In the genomic region with DNA sequence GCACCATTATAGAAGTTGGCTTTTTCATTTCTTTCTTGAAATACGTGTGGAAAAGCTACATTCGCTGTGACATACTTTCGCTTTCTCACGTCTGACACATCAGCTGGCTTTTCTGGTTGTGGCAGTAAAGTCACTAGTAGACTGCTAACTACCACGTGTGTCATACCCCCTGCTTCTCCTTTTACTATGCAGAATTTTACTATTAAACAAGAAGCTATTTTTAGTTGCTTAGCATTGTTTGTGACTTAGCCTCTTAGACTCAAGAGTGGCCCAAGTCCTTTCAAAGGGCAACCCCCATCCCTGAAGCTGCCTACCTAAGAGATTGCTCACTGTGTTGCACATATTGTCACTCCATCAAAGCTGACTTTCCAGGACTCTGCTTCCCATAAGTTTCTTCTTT, we compare ENCODE assay signal across 9 cellular contexts. TPM values are rescaled to one million over a fixed set of nuclear protein-coding genes. Genes with fewer than 3 reads are reported as not detected.
DNase-seq lines count a peak whose midpoint lies in the region; ATAC-seq, FAIRE-seq and TF ChIP-seq lines count a peak whose summit lies in the region.
"Had no signal": no experiment of that assay in that cellular context is flagged by ENCODE, and none has a peak within 500 bp of the region (broad histone marks: within the 10 kb centered on the region; RNA-seq: fewer than 3 reads in every experiment).

No MANE protein-coding gene starts in this region.

- H3K4me2 ChIP-seq in GM12878 (ENCODE audit: control insufficient read depth, insufficient read depth): peak overlapping the region; percentile 86

- intact Hi-C loops in GM12878 (cut with micrococcal nuclease; ENCODE audit: unreplicated experiment): loop anchor here (10.0 kb wide), 1 partner anchor 554 kb away; no protein-coding TSS in a partner anchor

- no peak overlapping the region for H3K27ac Mint-ChIP-seq in chondrocyte (ENCODE audit: unreplicated experiment)

- BruUV-seq in GM12878 (replicated peaks; lab: Mats Ljungman, UMichigan): no TSS peak

- no peak for TF ChIP-seq POLR2A in Peyer's patch (IDR thresholded peaks at IDR 0.05)
- TF ChIP-seq POLR2A in GM12878 (IDR thresholded peaks at IDR 0.05; ENCODE audit: low read depth, low read length): no peak

- H3K4me1 ChIP-seq in Peyer's patch (no peaks in the 10 kb centered on the region), GM12878 (ENCODE audit: control insufficient read depth, insufficient read depth, low read length) (peaks cover under 1% of the 10 kb centered on the region), small intestine (ENCODE audit: control insufficient read depth in 2 of 2, insufficient read depth in 1 of 2, low read depth in 1 of 2, low read length in 1 of 2) (no peaks in the 10 kb centered on the region)

- H3K9me3 Mint-ChIP-seq in chondrocyte (ENCODE audit: low read depth): peaks cover 5% of the 10 kb centered on the region

- DNase-seq in Peyer's patch (peak in 1 of 3 donors; percentile 48), GM12878 (ENCODE audit: low read depth, low spot score) (no peak), small intestine (peak; percentile 52), T-helper 9 cell (no peak), NCI-H1930 (lab: John Stamatoyannopoulos, UW) (no peak), chondrocyte (ENCODE audit: low spot score) (no peak)

- H3K27me3 ChIP-seq in Peyer's patch (no peaks in the 10 kb centered on the region), GM12878 (replicated peaks in 1 of 2; ENCODE audit: control insufficient read depth in 2 of 2, insufficient read depth in 2 of 2, low read length in 1 of 2) (no peaks in the 10 kb centered on the region), small intestine (ENCODE audit: control insufficient read depth in 2 of 2, insufficient read depth in 2 of 2, low read length in 2 of 2) (no peaks in the 10 kb centered on the region)

- SMC1A ChIA-PET in GM12878 (lab: Charles Lee; ENCODE audit: uncharacterized antibody, unreplicated experiment): interaction anchor here (1.1 to 1.7 kb wide), 3 partner anchors 13 to 87 kb away, joined by 3 to 9 read pairs (median 4); no protein-coding TSS in a partner anchor

- no peak overlapping the region for H3K9ac ChIP-seq in GM12878 (ENCODE audit: control insufficient read depth, insufficient read depth, low read length)

- H3K9me3 ChIP-seq in Peyer's patch (no peaks in the 10 kb centered on the region), GM12878 (replicated peaks; ENCODE audit: control insufficient read depth, insufficient read depth, low read length) (no peaks in the 10 kb centered on the region), small intestine (ENCODE audit: control insufficient read depth, low read depth) (no peaks in the 10 kb centered on the region)

- CTCF ChIA-PET in GM12878 (lab: Yijun Ruan, JAX): interaction anchor here (0.8 to 1.2 kb wide), 2 partner anchors 24 to 118 kb away, joined by 3 to 4 read pairs; no protein-coding TSS in a partner anchor

- no peak for TF ChIP-seq EP300 in GM12878 (IDR thresholded peaks at IDR 0.05; ENCODE audit: borderline replicate concordance in 1 of 2, control insufficient read depth in 1 of 2, low read depth in 2 of 2, low read length in 2 of 2)

- H3K4me3 ChIP-seq in Peyer's patch: peak overlapping the region in 3 of 4 donors; percentile 3 to 9 (median 8)
- H3K4me3 ChIP-seq in GM12878: 0 out of 2 replicates have a peak overlapping the region, but pooled peaks have one; percentile 18
- no peak overlapping the region for H3K4me3 ChIP-seq in small intestine (ENCODE audit: low read depth in 1 of 2, low read length in 2 of 2)

- no peaks in the 10 kb centered on the region for H4K20me1 ChIP-seq in GM12878 (ENCODE audit: control insufficient read depth, insufficient read depth)

- H2AFZ ChIP-seq in GM12878 (ENCODE audit: control insufficient read depth, low read depth, low read length): peak overlapping the region; percentile 58

- no peak overlapping the region for H3K4me3 Mint-ChIP-seq in chondrocyte (ENCODE audit: unreplicated experiment)

- TF ChIP-seq CTCF in Peyer's patch (IDR thresholded peaks at IDR 0.05) (no peak), GM12878 (IDR thresholded peaks at IDR 0.05 in 2 of 3, conservative IDR thresholded peaks at IDR 0.05 in 1 of 3; ENCODE audit: control insufficient read depth in 2 of 3, extremely low read depth in 1 of 3, insufficient read depth in 1 of 3, low read depth in 3 of 3, low read length in 3 of 3) (no peak), chondrocyte (IDR thresholded peaks at IDR 0.05) (no peak)

- no peaks in the 10 kb centered on the region for H3K36me3 Mint-ChIP-seq in chondrocyte (ENCODE audit: low read depth)

- TF ChIP-seq RAD21 in GM12878 (IDR thresholded peaks at IDR 0.05; ENCODE audit: insufficient read depth, low read depth, low read length): no peak

- WGBS in GM12878 (ENCODE audit: insufficient coverage, insufficient replicate concordance, low lambda C conversion rate, missing lambda C conversion rate): 18% methylated on average over 5 of the region's 5 CpGs
- WGBS in small intestine, 3 donors: 19 to 37% (median 21%) methylated on average over 5 of the region's 5 CpGs

- H3K4me1 Mint-ChIP-seq in chondrocyte (ENCODE audit: low read depth): no peaks in the 10 kb centered on the region

- FAIRE-seq in GM12878 (lab: Jason Lieb, UNC) (no peak), small intestine (lab: Jason Lieb, UNC) (no peak)

- no peaks in the 10 kb centered on the region for H3K27me3 Mint-ChIP-seq in chondrocyte (ENCODE audit: low read depth)

- in situ Hi-C loops in GM12878 (cut with MboI): no loop called here

- RAD21 ChIA-PET in GM12878 (lab: Charles Lee; ENCODE audit: unreplicated experiment): no interaction called here

- H3K36me3 ChIP-seq in Peyer's patch (no peaks in the 10 kb centered on the region), GM12878 (ENCODE audit: control insufficient read depth in 2 of 2, insufficient read depth in 2 of 2, low read length in 1 of 2) (no peaks in the 10 kb centered on the region), small intestine (ENCODE audit: control insufficient read depth in 2 of 2, insufficient read depth in 2 of 2, low read length in 2 of 2) (no peaks in the 10 kb centered on the region)

- POLR2A ChIA-PET in GM12878 (lab: Charles Lee): no interaction called here

- no peaks in the 10 kb centered on the region for H3K79me2 ChIP-seq in GM12878 (ENCODE audit: control insufficient read depth, insufficient read depth, low read length)

- H3K27ac ChIP-seq in Peyer's patch (peak overlapping the region; percentile 33 to 47 (median 38)), GM12878 (ENCODE audit: control insufficient read depth, insufficient read depth) (no peak overlapping the region), small intestine (ENCODE audit: low read depth in 1 of 2, low read length in 1 of 2) (peak overlapping the region; percentile 37 to 80)
- H3K27ac ChIP-seq: VCaP had no signal

- ATAC-seq in GM18508 (IDR thresholded peaks at IDR 0.05; ENCODE audit: insufficient read depth, unreplicated experiment) (peak; percentile 60), HG02852 (IDR thresholded peaks at IDR 0.05; ENCODE audit: unreplicated experiment) (peak; percentile 92), GM12878 (peak; percentile 64)

TF ChIP-seq in GM12878, 131 proteins besides CTCF, POLR2A, EP300 and RAD21 (continues in another document):
- TF ChIP-seq ESRRA (IDR thresholded peaks at IDR 0.05; ENCODE audit: low read length) (no peak), RELA (IDR thresholded peaks at IDR 0.05; ENCODE audit: borderline replicate concordance, partially characterized antibody) (no peak), ZNF384 (IDR thresholded peaks at IDR 0.05; ENCODE audit: borderline replicate concordance, low read depth, low read length) (no peak), TCF3 (IDR thresholded peaks at IDR 0.05; ENCODE audit: borderline replicate concordance, insufficient read depth, low read depth, low read length) (no peak), SMC3 (IDR thresholded peaks at IDR 0.05; ENCODE audit: borderline replicate concordance, low read length) (no peak)

RNA-seq across cellular contexts. Expression of gene IL2, which starts 2.1 kb away (rescaled TPM):
- not detected for total RNA-seq in Peyer's patch
- total RNA-seq in GM12878 (2013; cell fraction: nucleolus; rRNA removed): not detected in 2 replicates
- not detected in 2 replicates for total RNA-seq in GM12878 (2014; rRNA removed)
- not detected in 2 replicates for total RNA-seq in GM12878 (2014; rRNA removed; fragmentation: Illumina TruSeq; extraction: Trizol)
- 0.66 and 1.2 TPM in 2 replicates for total RNA-seq in GM12878 (2021)
- not detected for polyA plus RNA-seq in GM12878 (2011; ENCODE audit: low read depth)
- polyA plus RNA-seq in GM12878 (2011; rRNA removed): not detected in 2 replicates
- not detected in 2 replicates for polyA plus RNA-seq in GM12878 (2011; cell fraction: cytosol; rRNA removed)
- polyA plus RNA-seq in GM12878 (2011; cell fraction: nucleus; rRNA removed): not detected in 2 replicates
- not detected in 2 replicates for polyA plus RNA-seq in GM12878 (2012)
- polyA plus RNA-seq in GM12878 (2014; fragmentation: Illumina TruSeq; extraction: Trizol): not detected in 2 replicates
- not detected for polyA plus RNA-seq in GM12878 (2014; fragmentation: Nextera tagmentation; extraction: Ambion mirVana)
- not detected in 2 replicates for polyA plus RNA-seq in GM12878 (2014; rRNA removed)
- polyA plus RNA-seq in GM12878 (2016; fragmentation: Nextera tagmentation; extraction: Ambion mirVana): not detected
- polyA minus RNA-seq in GM12878 (2011; rRNA and poly(A)+ RNA removed): not detected in 2 replicates
- not detected in 2 replicates for polyA minus RNA-seq in GM12878 (2011; cell fraction: cytosol; rRNA and poly(A)+ RNA removed)
- not detected in 2 replicates for polyA minus RNA-seq in GM12878 (2011; cell fraction: nucleus; rRNA and poly(A)+ RNA removed)
- under 1 TPM in 1 of 3 donors, not detected in 2; 0.21 TPM for polyA plus RNA-seq in small intestine
- total RNA-seq in chondrocyte: not detected in 3 replicates

Comparison
In these comparisons a context has a peak if more than half of its experiments do, and no peak if none do; other contexts are left out.
1. H3K4me3 ChIP-seq: peak in Peyer's patch (3 of 4) and GM12878 (single experiment); none in small intestine (0 of 2).
2. Peak in every context shown above with its lines, with median percentiles within 50 percentile points of each other: ATAC-seq.